In genomic region chr7:33039257-33039904, GRCh38 we compare ENCODE assay signal across 8 cellular contexts. TPM values are rescaled to one million over a fixed set of nuclear protein-coding genes. Genes with fewer than 3 reads are reported as not detected.
DNase-seq lines count a peak whose midpoint lies in the region; ATAC-seq and TF ChIP-seq lines count a peak whose summit lies in the region.

No MANE protein-coding gene starts in this region.

- no peaks in the 10 kb centered on the region for H3K36me3 ChIP-seq in kidney epithelial cell (ENCODE audit: control insufficient read depth, insufficient read depth, low read length)
- no peaks in the 10 kb centered on the region for H3K36me3 ChIP-seq in urinary bladder (ENCODE audit: insufficient read depth)

- H3K4me3 ChIP-seq in kidney epithelial cell (ENCODE audit: low read depth, low read length) (peak overlapping the region; percentile 10), urinary bladder (ENCODE audit: low read depth, low read length) (peak overlapping the region; percentile 26)

- intact Hi-C loops in activated T-helper 1 cell treated with anti-CD3 and anti-CD28 coated beads, Interleukin-12 subunit alpha, Interleukin-12 subunit beta, Interleukin-2, Interleukin-4 antibody, amounts not matched to agents 30 ng/mL and 10 ng/mL and 1 ng/mL, durations not matched to agents 14 hours and 24 hours and 36 hours (cut with micrococcal nuclease), result loop anchor here (1.0 kb wide), 5 partner anchors 11 to 147 kb away; partner anchors contain the start of gene BBS9

- peak overlapping the region; percentile 85 for H3K4me3 Mint-ChIP-seq in activated T-helper 1 cell treated with anti-CD3 and anti-CD28 coated beads, Interleukin-12 subunit alpha, Interleukin-12 subunit beta, Interleukin-2, Interleukin-4 antibody, amounts not matched to agents 30 ng/mL and 10 ng/mL and 1 ng/mL, durations not matched to agents 14 hours and 24 hours and 36 hours

- H3K27ac Mint-ChIP-seq in activated T-helper 1 cell treated with anti-CD3 and anti-CD28 coated beads, Interleukin-12 subunit alpha, Interleukin-12 subunit beta, Interleukin-2, Interleukin-4 antibody, amounts not matched to agents 30 ng/mL and 10 ng/mL and 1 ng/mL, durations not matched to agents 14 hours and 24 hours and 36 hours, result peak overlapping the region; percentile 74

- H3K4me1 ChIP-seq in urinary bladder (ENCODE audit: insufficient read depth), result no peaks in the 10 kb centered on the region

- peaks cover 8% of the 10 kb centered on the region for H3K36me3 Mint-ChIP-seq in activated T-helper 1 cell treated with anti-CD3 and anti-CD28 coated beads, Interleukin-12 subunit alpha, Interleukin-12 subunit beta, Interleukin-2, Interleukin-4 antibody, amounts not matched to agents 30 ng/mL and 10 ng/mL and 1 ng/mL, durations not matched to agents 14 hours and 24 hours and 36 hours (ENCODE audit: low read depth)

- ATAC-seq in GM18499 (IDR thresholded peaks at IDR 0.05; ENCODE audit: insufficient read depth, unreplicated experiment), result peak; percentile 25
- peak; percentile 42 for ATAC-seq in HG03159 (IDR thresholded peaks at IDR 0.05; ENCODE audit: unreplicated experiment)

- no peaks in the 10 kb centered on the region for H3K9me3 Mint-ChIP-seq in activated T-helper 1 cell treated with anti-CD3 and anti-CD28 coated beads, Interleukin-12 subunit alpha, Interleukin-12 subunit beta, Interleukin-2, Interleukin-4 antibody, amounts not matched to agents 30 ng/mL and 10 ng/mL and 1 ng/mL, durations not matched to agents 14 hours and 24 hours and 36 hours

- H3K27me3 Mint-ChIP-seq in activated T-helper 1 cell treated with anti-CD3 and anti-CD28 coated beads, Interleukin-12 subunit alpha, Interleukin-12 subunit beta, Interleukin-2, Interleukin-4 antibody, amounts not matched to agents 30 ng/mL and 10 ng/mL and 1 ng/mL, durations not matched to agents 14 hours and 24 hours and 36 hours (ENCODE audit: insufficient read depth), result no peaks in the 10 kb centered on the region

- H3K27me3 ChIP-seq in kidney epithelial cell (ENCODE audit: control insufficient read depth, insufficient read depth, low read length), result no peaks in the 10 kb centered on the region

- no peak overlapping the region for H3K27ac ChIP-seq in urinary bladder (ENCODE audit: low read depth)

- H3K4me1 Mint-ChIP-seq in activated T-helper 1 cell treated with anti-CD3 and anti-CD28 coated beads, Interleukin-12 subunit alpha, Interleukin-12 subunit beta, Interleukin-2, Interleukin-4 antibody, amounts not matched to agents 30 ng/mL and 10 ng/mL and 1 ng/mL, durations not matched to agents 14 hours and 24 hours and 36 hours (ENCODE audit: low read depth), result peaks cover 61% of the 10 kb centered on the region

- no peak for TF ChIP-seq CTCF in kidney epithelial cell (IDR thresholded peaks at IDR 0.05; ENCODE audit: insufficient read depth, low read length, poor library complexity, severe bottlenecking)

- DNase-seq in activated T-helper 1 cell treated with anti-CD3 and anti-CD28 coated beads, Interleukin-12 subunit alpha, Interleukin-12 subunit beta, Interleukin-2, Interleukin-4 antibody, amounts not matched to agents 30 ng/mL and 10 ng/mL and 1 ng/mL, durations not matched to agents 14 hours and 24 hours and 36 hours (ENCODE audit: low spot score), result no peak
- DNase-seq in kidney epithelial cell (ENCODE audit: low read depth), result no peak
- DNase-seq in dedifferentiated amniotic fluid mesenchymal stem cell (ENCODE audit: extremely low spot score), result no peak
- DNase-seq in COLO829 (ENCODE audit: low spot score), result no peak
- no peak for DNase-seq in effector CD4-positive, alpha-beta T cell

- 26% methylated on average over 5 of the region's 5 CpGs for WGBS in urinary bladder

RNA-seq across cellular contexts. Expression of gene NT5C3A, which starts 23.2 kb away (rescaled TPM):
- 36.2 and 43.9 TPM in 2 replicates for total RNA-seq in activated T-helper 1 cell treated with anti-CD3 and anti-CD28 coated beads, Interleukin-12 subunit alpha, Interleukin-12 subunit beta, Interleukin-2, Interleukin-4 antibody, amounts not matched to agents 30 ng/mL and 10 ng/mL and 1 ng/mL, durations not matched to agents 14 hours and 24 hours and 36 hours
- total RNA-seq in kidney epithelial cell (17.8 and 20.7 TPM in 2 replicates), urinary bladder (61.4 TPM)
- polyA plus RNA-seq in urinary bladder, result 15.8 TPM
